8 cellular contexts compared by ENCODE assay signal in genomic region chr21:25607151-25607811, GRCh38. TPM values are rescaled to one million over a fixed set of nuclear protein-coding genes. Genes with fewer than 3 reads are reported as not detected.
DNase-seq lines count a peak whose midpoint lies in the region; ATAC-seq and TF ChIP-seq lines count a peak whose summit lies in the region.

Gene MRPL39, minus strand, starts transcription at chr21:25607481. Its CDS starts 6 bp downstream, at chr21:25607475.

- no peaks in the 10 kb centered on the region for H3K27me3 Mint-ChIP-seq in activated B cell treated with CpG ODN at 0.5 μM for 24 hours

- ATAC-seq in GM18909 (IDR thresholded peaks at IDR 0.05; ENCODE audit: poor library complexity, unreplicated experiment) = peak; percentile 96
- peak; percentile 95 for ATAC-seq in HG03175 (IDR thresholded peaks at IDR 0.05; ENCODE audit: unreplicated experiment)
- peak; percentile 89 for ATAC-seq in activated B cell treated with CpG ODN at 0.5 μM for 24 hours (ENCODE audit: low read depth)

- POLR2A ChIA-PET in activated B cell treated with CpG ODN at 0.5 μM for 24 hours (lab: Charles Lee) = interaction anchor here (0.6 to 2.9 kb wide), 7 partner anchors 35 to 210 kb away, joined by 3 to 25 read pairs (median 5); partner anchors contain the start of genes ATP5PF and GABPA

- H3K27ac Mint-ChIP-seq in activated B cell treated with CpG ODN at 0.5 μM for 24 hours = peak within 1 kb of the TSS; percentile 99

- DNase-seq in AG08396 (ENCODE audit: low spot score) (peak; percentile 92), NCI-H2227 treated with DMSO at 0.1 percent for 48 hours (lab: John Stamatoyannopoulos, UW) (peak; percentile 86), activated B cell treated with CpG ODN at 0.5 μM for 24 hours (peak; percentile 85), caudate nucleus (lab: John Stamatoyannopoulos, UW) (peak in 60 of 61 donors; percentile 26 to 90 (median 76)), iris pigment epithelial cell (ENCODE audit: low read depth) (peak; percentile 93)
- peak; percentile 84 for DNase-seq in stimulated activated CD4-positive, alpha-beta T cell treated with anti-CD3 and anti-CD28 coated beads, Interleukin-12 subunit alpha, Interleukin-12 subunit beta, amount 100 ng/mL, for 4 hours

- intact Hi-C loops in activated B cell treated with CpG ODN at 0.5 μM for 24 hours (cut with micrococcal nuclease) = loop anchor here (1.0 to 5.0 kb wide), 5 partner anchors 16 to 360 kb away; partner anchors contain the start of genes ATP5PF and GABPA

- H3K27ac ChIP-seq in caudate nucleus (ENCODE audit: low read depth, low read length) = peak within 1 kb of the TSS; percentile 67

- H3K9me3 Mint-ChIP-seq in activated B cell treated with CpG ODN at 0.5 μM for 24 hours = no peaks in the 10 kb centered on the region

- peaks cover 37% of the 10 kb centered on the region for H3K36me3 Mint-ChIP-seq in activated B cell treated with CpG ODN at 0.5 μM for 24 hours (ENCODE audit: low read depth)

- H3K4me1 Mint-ChIP-seq in activated B cell treated with CpG ODN at 0.5 μM for 24 hours = peaks cover 35% of the 10 kb centered on the region

- TF ChIP-seq CTCF in activated B cell treated with CpG ODN at 0.5 μM for 24 hours (IDR thresholded peaks at IDR 0.05) = no peak

- CTCF ChIA-PET in activated B cell treated with CpG ODN at 0.5 μM for 24 hours (lab: Charles Lee) = interaction anchor here (0.7 to 3.9 kb wide), 19 partner anchors 10 to 288 kb away, joined by 3 to 30 read pairs (median 5); partner anchors contain the start of genes ATP5PF, GABPA and JAM2

- H3K4me3 Mint-ChIP-seq in activated B cell treated with CpG ODN at 0.5 μM for 24 hours = peak within 1 kb of the TSS; percentile 100

RNA-seq across cellular contexts. Expression of gene MRPL39, which starts in this region (rescaled TPM):
- 43.6 and 46.3 TPM in 2 replicates for total RNA-seq in activated B cell treated with CpG ODN at 0.5 μM for 24 hours

Comparison
In these comparisons a context has a peak if more than half of its experiments do, and no peak if none do; other contexts are left out.
1. Peak in every context shown above with its lines: DNase-seq, ATAC-seq and H3K27ac ChIP-seq.